In genomic region chr3:186614597-186615483, GRCh38 we compare ENCODE assay signal across 1 cellular context.
TF ChIP-seq lines count a peak whose summit lies in the region.

No MANE protein-coding gene starts in this region.

TF ChIP-seq in HepG2, 621 proteins besides CTCF, POLR2A, EP300 and RAD21 (continued from another document and continues in another):
- TF ChIP-seq E2F5 (CRISPR knock-in tag; conservative IDR thresholded peaks at IDR 0.05) (no peak), ZNF446 (CRISPR knock-in tag; IDR thresholded peaks at IDR 0.05) (0 out of 2 replicates have a peak, but pooled peaks have one; percentile 53), ERF (CRISPR knock-in tag; IDR thresholded peaks at IDR 0.05) (no peak), ZKSCAN1 (IDR thresholded peaks at IDR 0.05; ENCODE audit: low read length) (no peak), DMAP1 (CRISPR knock-in tag; IDR thresholded peaks at IDR 0.05) (peak; percentile 30; the same call in 1 of the 2 replicates), ELF3 (CRISPR knock-in tag; IDR thresholded peaks at IDR 0.05) (peak; percentile 71), HMGA1 (CRISPR knock-in tag; conservative IDR thresholded peaks at IDR 0.05) (no peak), ZNF563 (CRISPR knock-in tag; IDR thresholded peaks at IDR 0.05) (no peak), ZHX2 (IDR thresholded peaks at IDR 0.05; ENCODE audit: low read depth) (no peak), ZHX2 (CRISPR knock-in tag; IDR thresholded peaks at IDR 0.05; ENCODE audit: borderline replicate concordance) (no peak), ZFP36L1 (CRISPR knock-in tag; IDR thresholded peaks at IDR 0.05) (peak; percentile 77; the same call in 1 of the 2 replicates), ZNF878 (CRISPR knock-in tag; IDR thresholded peaks at IDR 0.05) (peak; percentile 72), NFIB (CRISPR knock-in tag; IDR thresholded peaks at IDR 0.05; ENCODE audit: borderline replicate concordance) (no peak), IKZF5 (CRISPR knock-in tag; IDR thresholded peaks at IDR 0.05) (peak; percentile 71), ZNF644 (CRISPR knock-in tag; IDR thresholded peaks at IDR 0.05; ENCODE audit: low read depth) (no peak), CBX1 (IDR thresholded peaks at IDR 0.05; ENCODE audit: low read depth) (peak; percentile 31), AFF4 (CRISPR knock-in tag; IDR thresholded peaks at IDR 0.05) (peak; percentile 28; the same call in 1 of the 2 replicates), CAMTA2 (CRISPR knock-in tag; IDR thresholded peaks at IDR 0.05; ENCODE audit: borderline replicate concordance) (no peak), HINFP (CRISPR knock-in tag; IDR thresholded peaks at IDR 0.05; ENCODE audit: low read depth) (peak; percentile 73), SMAD9 (CRISPR knock-in tag; IDR thresholded peaks at IDR 0.05) (no peak), MXD4 (CRISPR knock-in tag; IDR thresholded peaks at IDR 0.05) (peak; percentile 77; the same call in 1 of the 2 replicates), ZNF782 (CRISPR knock-in tag; IDR thresholded peaks at IDR 0.05; ENCODE audit: borderline replicate concordance) (peak; percentile 61; the same call in 1 of the 2 replicates), ZNF337 (CRISPR knock-in tag; IDR thresholded peaks at IDR 0.05; ENCODE audit: borderline replicate concordance, low read depth) (no peak), ZNF652 (CRISPR knock-in tag; IDR thresholded peaks at IDR 0.05; ENCODE audit: borderline replicate concordance, low read depth) (no peak), UBTF (CRISPR knock-in tag; IDR thresholded peaks at IDR 0.05) (0 out of 2 replicates have a peak, but pooled peaks have one; percentile 13), ZFP90 (CRISPR knock-in tag; IDR thresholded peaks at IDR 0.05; ENCODE audit: borderline replicate concordance) (peak; percentile 4; the same call in 1 of the 2 replicates), MXD3 (CRISPR knock-in tag; IDR thresholded peaks at IDR 0.05) (no peak), ZNF781 (CRISPR knock-in tag; IDR thresholded peaks at IDR 0.05; ENCODE audit: borderline replicate concordance, not compliant biosample characterization) (peak; percentile 79), TAF1 (CRISPR knock-in tag; IDR thresholded peaks at IDR 0.05) (peak; percentile 8; the same call in 1 of the 2 replicates), ZMYM4 (CRISPR knock-in tag; IDR thresholded peaks at IDR 0.05) (no peak), ZFP82 (CRISPR knock-in tag; IDR thresholded peaks at IDR 0.05; ENCODE audit: borderline replicate concordance) (no peak), ZNF772 (CRISPR knock-in tag; IDR thresholded peaks at IDR 0.05) (no peak), ZNF431 (CRISPR knock-in tag; IDR thresholded peaks at IDR 0.05; ENCODE audit: borderline replicate concordance, low read depth) (0 out of 2 replicates have a peak, but pooled peaks have one; percentile 4), TARDBP (CRISPR knock-in tag; IDR thresholded peaks at IDR 0.05) (peak; percentile 82), AGO1 (IDR thresholded peaks at IDR 0.05; ENCODE audit: low read depth, low read length, poor library complexity, severe bottlenecking) (no peak), PAWR (CRISPR knock-in tag; IDR thresholded peaks at IDR 0.05; ENCODE audit: borderline replicate concordance) (peak; percentile 68; the same call in 1 of the 2 replicates), PAX8 (CRISPR knock-in tag; IDR thresholded peaks at IDR 0.05; ENCODE audit: borderline replicate concordance) (0 out of 2 replicates have a peak, but pooled peaks have one; percentile 52), CERS6 (CRISPR knock-in tag; IDR thresholded peaks at IDR 0.05) (no peak), ZNF788 (CRISPR knock-in tag; IDR thresholded peaks at IDR 0.05; ENCODE audit: borderline replicate concordance) (0 out of 2 replicates have a peak, but pooled peaks have one; percentile 32), SALL1 (CRISPR knock-in tag; IDR thresholded peaks at IDR 0.05) (peak; percentile 64), DNMT3B (CRISPR knock-in tag; conservative IDR thresholded peaks at IDR 0.05) (no peak), ZNF766 (CRISPR knock-in tag; IDR thresholded peaks at IDR 0.05; ENCODE audit: borderline replicate concordance) (peak; percentile 70; the same call in 1 of the 2 replicates), TCF12 (IDR thresholded peaks at IDR 0.05) (no peak), TCF12 (CRISPR knock-in tag; IDR thresholded peaks at IDR 0.05) (no peak), SIN3B (IDR thresholded peaks at IDR 0.05; ENCODE audit: low read length) (no peak)
